1 cellular context compared by ENCODE assay signal in genomic region chr10:7752251-7752650, GRCh38.
A peak's percentile ranks its signal among the peaks of the same experiment; 100 is the strongest.
TF ChIP-seq lines count a peak whose summit lies in the region.

No MANE protein-coding gene starts in this region.

TF ChIP-seq in HepG2, 621 proteins besides CTCF, POLR2A, EP300 and RAD21:
- no peak for TF ChIP-seq FOXK1 (CRISPR knock-in tag; IDR thresholded peaks at IDR 0.05; ENCODE audit: borderline replicate concordance, low read depth)
- TF ChIP-seq NFATC3 (CRISPR knock-in tag; IDR thresholded peaks at IDR 0.05) = no peak
- TF ChIP-seq ZNF318 (CRISPR knock-in tag; IDR thresholded peaks at IDR 0.05) = no peak
- TF ChIP-seq POLR2AphosphoS5 (IDR thresholded peaks at IDR 0.05; ENCODE audit: low read depth, low read length) = peak; percentile 50; the same call in 1 of the 2 replicates
- TF ChIP-seq MYNN (CRISPR knock-in tag; IDR thresholded peaks at IDR 0.05; ENCODE audit: low read depth) = no peak
- no peak for TF ChIP-seq SOX6 (IDR thresholded peaks at IDR 0.05)
- TF ChIP-seq SOX6 (CRISPR knock-in tag; IDR thresholded peaks at IDR 0.05) = no peak
- TF ChIP-seq ZNF7 (CRISPR knock-in tag; IDR thresholded peaks at IDR 0.05) = peak; percentile 81
- no peak for TF ChIP-seq RBFOX2 (IDR thresholded peaks at IDR 0.05; ENCODE audit: low read depth, low read length)
- TF ChIP-seq ZNF142 (CRISPR knock-in tag; IDR thresholded peaks at IDR 0.05) = no peak
- no peak for TF ChIP-seq ATF3 (CRISPR knock-in tag; IDR thresholded peaks at IDR 0.05)
- TF ChIP-seq KDM2A (CRISPR knock-in tag; IDR thresholded peaks at IDR 0.05; ENCODE audit: borderline replicate concordance, low read depth) = no peak
- no peak for TF ChIP-seq NFYC (CRISPR knock-in tag; IDR thresholded peaks at IDR 0.05)
- no peak for TF ChIP-seq JDP2 (CRISPR knock-in tag; IDR thresholded peaks at IDR 0.05; ENCODE audit: borderline replicate concordance)
- no peak for TF ChIP-seq KLF6 (CRISPR knock-in tag; IDR thresholded peaks at IDR 0.05)
- TF ChIP-seq NCOA5 (CRISPR knock-in tag; IDR thresholded peaks at IDR 0.05) = no peak
- TF ChIP-seq ZNF512 (CRISPR knock-in tag; IDR thresholded peaks at IDR 0.05) = no peak
- peak; percentile 27; the same call in 1 of the 2 replicates for TF ChIP-seq POLR2G (IDR thresholded peaks at IDR 0.05; ENCODE audit: low read depth, low read length)
- no peak for TF ChIP-seq MXD1 (CRISPR knock-in tag; IDR thresholded peaks at IDR 0.05)
- TF ChIP-seq TBX2 (CRISPR knock-in tag; IDR thresholded peaks at IDR 0.05; ENCODE audit: borderline replicate concordance) = no peak
- no peak for TF ChIP-seq MLXIP (CRISPR knock-in tag; IDR thresholded peaks at IDR 0.05; ENCODE audit: borderline replicate concordance)
- no peak for TF ChIP-seq SNAPC5 (CRISPR knock-in tag; IDR thresholded peaks at IDR 0.05; ENCODE audit: borderline replicate concordance)
- TF ChIP-seq SYNCRIP (IDR thresholded peaks at IDR 0.05; ENCODE audit: insufficient read depth, low read depth, low read length) = no peak
- TF ChIP-seq JARID2 (CRISPR knock-in tag; IDR thresholded peaks at IDR 0.05; ENCODE audit: insufficient replicate concordance) = no peak
- no peak for TF ChIP-seq CSRNP1 (CRISPR knock-in tag; IDR thresholded peaks at IDR 0.05)
- peak; percentile 7 for TF ChIP-seq AGO2 (optimal IDR thresholded peaks at IDR 0.05; ENCODE audit: low read depth, low read length)
- TF ChIP-seq ZNF83 (CRISPR knock-in tag; IDR thresholded peaks at IDR 0.05; ENCODE audit: borderline replicate concordance) = no peak
